8 cellular contexts compared by ENCODE assay signal in genomic region chr11:10307411-10308207, GRCh38.
DNase-seq lines count a peak whose midpoint lies in the region; ATAC-seq, FAIRE-seq and TF ChIP-seq lines count a peak whose summit lies in the region.

No MANE protein-coding gene starts in this region.

- ATAC-seq in HG03439 (IDR thresholded peaks at IDR 0.05; ENCODE audit: unreplicated experiment), result peak; percentile 63

- peaks cover 73% of the 10 kb centered on the region for H3K27me3 ChIP-seq in OCI-LY3 (ENCODE audit: low read depth, low read length)
- peaks cover 36% of the 10 kb centered on the region for H3K27me3 ChIP-seq in mucosa of stomach (ENCODE audit: control insufficient read depth, insufficient read depth, low read length)

- H3K4me1 ChIP-seq in OCI-LY3 (ENCODE audit: low read length), result peaks cover 48% of the 10 kb centered on the region
- peaks cover 66% of the 10 kb centered on the region for H3K4me1 ChIP-seq in mucosa of stomach (ENCODE audit: control insufficient read depth, insufficient read depth, low read length)

- DNase-seq in CD1c-positive myeloid dendritic cell (ENCODE audit: extremely low spot score), result peak; percentile 92
- DNase-seq in GM19239 (ENCODE audit: insufficient read length, low spot score), result no peak
- DNase-seq in activated T-cell treated with anti-CD3 and anti-CD28 coated beads for 4 hours, result peak; percentile 79
- peak; percentile 84 to 92 for DNase-seq in erythroblast (lab: John Stamatoyannopoulos, UW)
- peak; percentile 61 to 76 for DNase-seq in stimulated activated CD8-positive, alpha-beta memory T cell treated with anti-CD3 and anti-CD28 coated beads, Interleukin-7, amount 100 ng/mL, for 1 hour (ENCODE audit: low read depth in 2 of 2)

- H3K4me3 ChIP-seq in OCI-LY3 (ENCODE audit: low read length) (peak overlapping the region; percentile 78), mucosa of stomach (ENCODE audit: low read length) (peak overlapping the region; percentile 98)

- H3K79me2 ChIP-seq in OCI-LY3 (ENCODE audit: low read length), result no peaks in the 10 kb centered on the region

- peak overlapping the region; percentile 93 for H3K4me2 ChIP-seq in OCI-LY3 (ENCODE audit: low read length)

- FAIRE-seq in GM19239 (lab: Jason Lieb, UNC), result peak; percentile 80

- H3K9ac ChIP-seq in OCI-LY3 (ENCODE audit: low read length), result peak overlapping the region; percentile 70
- H3K9ac ChIP-seq in mucosa of stomach (ENCODE audit: low read length), result peak overlapping the region; percentile 84

- H4K20me1 ChIP-seq in OCI-LY3 (ENCODE audit: insufficient read depth, low read length), result no peaks in the 10 kb centered on the region

- no peak for TF ChIP-seq POLR2A in erythroblast (IDR thresholded peaks at IDR 0.05; ENCODE audit: low read length)

- TF ChIP-seq CTCF in OCI-LY3 (IDR thresholded peaks at IDR 0.05; ENCODE audit: low read depth, low read length), result peak; percentile 98

- 0 out of 2 replicates have a peak, but pooled peaks cover 4% of the 10 kb centered on the region for H3K9me3 ChIP-seq in OCI-LY3 (ENCODE audit: insufficient read depth, low read length)
- no peaks in the 10 kb centered on the region for H3K9me3 ChIP-seq in mucosa of stomach (ENCODE audit: control insufficient read depth, low read length)

- H3K27ac ChIP-seq in OCI-LY3 (ENCODE audit: low read length), result peak overlapping the region; percentile 66

- peaks cover 12% of the 10 kb centered on the region for H3K36me3 ChIP-seq in OCI-LY3 (replicated peaks; ENCODE audit: low read depth, low read length)
- H3K36me3 ChIP-seq in mucosa of stomach (ENCODE audit: control insufficient read depth, insufficient read depth, low read length), result no peaks in the 10 kb centered on the region

- peak overlapping the region; percentile 85 for H2AFZ ChIP-seq in OCI-LY3 (ENCODE audit: low read depth, low read length)
